In the genomic region with DNA sequence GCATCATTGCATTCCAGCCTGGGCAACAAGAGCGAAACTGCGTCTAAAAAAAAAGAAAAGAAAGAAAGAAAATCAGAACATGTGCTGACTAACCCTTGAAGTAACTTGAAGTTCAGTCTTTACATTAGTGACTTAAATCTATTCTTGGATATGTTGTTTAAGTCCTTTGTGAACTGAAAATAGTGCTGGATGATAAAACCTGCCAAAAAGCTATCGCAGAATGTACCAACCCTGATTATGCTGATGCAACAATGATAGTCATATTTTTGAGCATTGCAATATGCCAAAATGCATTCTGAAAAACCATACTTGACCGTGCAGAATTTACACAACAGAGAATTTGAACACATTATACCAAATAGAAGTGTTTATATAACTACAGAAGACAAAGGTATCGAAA, we compare ENCODE assay signal across 1 cellular context.
TF ChIP-seq lines count a peak whose summit lies in the region.

No MANE protein-coding gene starts in this region.

TF ChIP-seq in H1, 55 proteins besides CTCF, POLR2A, EP300 and RAD21:
- TF ChIP-seq CHD2 (IDR thresholded peaks at IDR 0.05; ENCODE audit: low read length) (no peak), KDM4A (IDR thresholded peaks at IDR 0.05; ENCODE audit: low read depth, low read length, severe bottlenecking) (no peak), TEAD4 (IDR thresholded peaks at IDR 0.05; ENCODE audit: low read depth, low read length) (0 out of 2 replicates have a peak, but pooled peaks have one; percentile 7), JUN (IDR thresholded peaks at IDR 0.05; ENCODE audit: low read depth, low read length) (no peak), SUZ12 (IDR thresholded peaks at IDR 0.05; ENCODE audit: low read length) (no peak), POLR2AphosphoS5 (IDR thresholded peaks at IDR 0.05; ENCODE audit: low read depth, low read length) (no peak)
- TF ChIP-seq, protein P1, sequence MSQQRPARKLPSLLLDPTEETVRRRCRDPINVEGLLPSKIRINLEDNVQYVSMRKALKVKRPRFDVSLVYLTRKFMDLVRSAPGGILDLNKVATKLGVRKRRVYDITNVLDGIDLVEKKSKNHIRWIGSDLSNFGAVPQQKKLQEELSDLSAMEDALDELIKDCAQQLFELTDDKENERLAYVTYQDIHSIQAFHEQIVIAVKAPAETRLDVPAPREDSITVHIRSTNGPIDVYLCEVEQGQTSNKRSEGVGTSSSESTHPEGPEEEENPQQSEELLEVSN (IDR thresholded peaks at IDR 0.05): no peak
